ENCODE assay signal across 1 cellular context in the genomic region with DNA sequence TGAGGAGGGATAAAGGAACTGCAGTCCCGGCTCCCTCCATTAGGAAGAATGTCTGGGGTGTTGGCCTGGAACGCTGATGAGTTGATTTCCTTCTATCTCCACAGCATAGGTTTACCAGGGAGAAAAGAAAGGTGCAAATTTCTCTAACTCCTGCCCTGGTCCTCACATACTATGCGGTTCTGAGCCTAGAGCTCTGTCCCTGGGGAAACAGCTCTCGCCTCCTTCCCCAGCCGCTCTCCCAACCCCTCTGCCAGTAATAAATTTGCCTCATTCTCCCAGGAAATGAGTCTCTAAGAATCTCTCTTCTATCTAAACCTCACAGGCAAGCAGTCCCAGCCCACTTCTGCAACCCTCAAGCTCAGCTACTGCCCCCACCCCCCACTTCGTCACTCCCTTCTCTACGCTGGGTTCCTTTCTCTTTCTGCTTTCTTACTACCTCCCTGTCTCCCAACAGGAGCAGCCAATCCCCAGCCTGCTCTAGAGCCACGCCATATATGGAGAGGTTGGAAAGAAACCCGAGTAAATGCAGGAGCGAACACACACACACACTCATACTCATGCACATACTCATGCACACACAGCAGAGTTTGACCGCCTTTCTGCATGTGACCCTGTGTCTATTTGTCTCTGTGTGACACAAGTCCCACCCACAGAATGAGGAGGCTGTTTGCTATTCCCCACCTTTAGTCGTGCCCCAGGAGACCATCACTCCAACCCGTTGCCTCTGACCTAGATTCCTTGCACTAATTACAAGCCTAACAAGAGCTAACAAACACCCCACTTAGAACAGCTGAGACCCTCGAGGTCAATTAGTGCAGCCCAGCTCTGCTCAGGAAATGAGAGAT.
TF ChIP-seq lines count a peak whose summit lies in the region.

No MANE protein-coding gene starts in this region.

TF ChIP-seq in HepG2, 621 proteins besides CTCF, POLR2A, EP300 and RAD21 (continued from another document and continues in another):
- TF ChIP-seq ZNF646 (CRISPR knock-in tag; IDR thresholded peaks at IDR 0.05) (peak; percentile 31; the same call in 1 of the 2 replicates), SIN3A (IDR thresholded peaks at IDR 0.05; ENCODE audit: borderline replicate concordance, low read depth, low read length) (no peak), ATM (IDR thresholded peaks at IDR 0.05; ENCODE audit: borderline replicate concordance) (no peak), ZBTB7B (CRISPR knock-in tag; IDR thresholded peaks at IDR 0.05) (no peak), TCF12 (IDR thresholded peaks at IDR 0.05) (no peak), TCF12 (CRISPR knock-in tag; IDR thresholded peaks at IDR 0.05) (no peak), FOXA3 (CRISPR knock-in tag; IDR thresholded peaks at IDR 0.05) (no peak), RARG (CRISPR knock-in tag; IDR thresholded peaks at IDR 0.05; ENCODE audit: low read depth) (no peak), ZNF337 (CRISPR knock-in tag; IDR thresholded peaks at IDR 0.05; ENCODE audit: borderline replicate concordance, low read depth) (no peak), SRSF1 (optimal IDR thresholded peaks at IDR 0.05; ENCODE audit: low read depth, low read length) (no peak), ZNF772 (CRISPR knock-in tag; IDR thresholded peaks at IDR 0.05) (peak; percentile 14; the same call in 1 of the 2 replicates), HNRNPH1 (optimal IDR thresholded peaks at IDR 0.05; ENCODE audit: low read depth, low read length) (no peak), TGIF2 (CRISPR knock-in tag; IDR thresholded peaks at IDR 0.05) (no peak), SOX6 (IDR thresholded peaks at IDR 0.05) (no peak), SOX6 (CRISPR knock-in tag; IDR thresholded peaks at IDR 0.05) (no peak), PCBP1 (IDR thresholded peaks at IDR 0.05; ENCODE audit: borderline replicate concordance, low read depth, low read length) (no peak), HMG20A (CRISPR knock-in tag; IDR thresholded peaks at IDR 0.05; ENCODE audit: borderline replicate concordance) (no peak), ZNF704 (CRISPR knock-in tag; IDR thresholded peaks at IDR 0.05; ENCODE audit: borderline replicate concordance) (no peak), ZBED4 (CRISPR knock-in tag; IDR thresholded peaks at IDR 0.05; ENCODE audit: borderline replicate concordance) (no peak), ELF3 (CRISPR knock-in tag; IDR thresholded peaks at IDR 0.05) (no peak), BATF2 (CRISPR knock-in tag; IDR thresholded peaks at IDR 0.05) (no peak), ZNF407 (CRISPR knock-in tag; IDR thresholded peaks at IDR 0.05; ENCODE audit: not compliant biosample characterization) (no peak), MNT (IDR thresholded peaks at IDR 0.05) (peak; percentile 46), ZNF670 (CRISPR knock-in tag; IDR thresholded peaks at IDR 0.05; ENCODE audit: borderline replicate concordance) (no peak), ZNF121 (CRISPR knock-in tag; IDR thresholded peaks at IDR 0.05) (no peak), ZNF441 (CRISPR knock-in tag; IDR thresholded peaks at IDR 0.05; ENCODE audit: borderline replicate concordance) (no peak)
- TF ChIP-seq, protein P1, sequence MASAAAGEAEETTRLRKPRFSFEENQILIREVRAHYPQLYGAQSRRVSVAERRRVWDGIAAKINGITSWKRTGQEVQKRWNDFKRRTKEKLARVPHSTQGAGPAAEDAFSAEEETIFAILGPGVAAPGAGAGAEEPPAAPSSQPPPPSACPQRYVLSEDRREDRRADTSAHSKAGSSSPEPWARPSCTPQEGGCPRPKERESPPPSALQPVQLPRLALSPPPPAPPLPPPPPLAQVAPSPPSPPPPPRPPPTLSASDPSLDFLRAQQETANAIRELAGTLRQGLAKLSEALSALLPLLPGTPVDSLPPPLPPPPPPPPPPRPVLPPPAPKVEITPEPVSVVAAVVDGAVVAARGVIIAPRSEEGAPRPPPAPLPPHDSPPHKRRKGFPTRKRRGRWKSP (CRISPR knock-in tag; IDR thresholded peaks at IDR 0.05), result no peak
